In genomic region chr16:89198417-89199240, GRCh38 we compare ENCODE assay signal across 19 cellular contexts. TPM values are rescaled to one million over a fixed set of nuclear protein-coding genes. Genes with fewer than 3 reads are reported as not detected.
"Had no signal": no experiment of that assay in that cellular context is flagged by ENCODE, and none has a peak within 500 bp of the region (broad histone marks: within the 10 kb centered on the region; RNA-seq: fewer than 3 reads in every experiment).

No MANE protein-coding gene starts in this region.

- H3K4me1 ChIP-seq: prostate gland had no signal

- H3K36me3 ChIP-seq: ascending aorta, esophagus muscularis mucosa, prostate gland, upper lobe of left lung had no signal

- H3K36me3 Mint-ChIP-seq: activated naive CD8-positive, alpha-beta T cell treated with anti-CD3 and anti-CD28 coated beads, Interleukin-2, amount 10 ng/mL, durations not matched to agents 7 days and 5 days; T-cell had no signal

- H3K27ac ChIP-seq: ascending aorta, esophagus muscularis mucosa, prostate gland, VCaP had no signal

- H3K9me3 Mint-ChIP-seq: activated CD4-positive, alpha-beta memory T cell treated with anti-CD3 and anti-CD28 coated beads, Interleukin-2, amount 10 ng/mL, durations not matched to agents 7 days and 5 days; activated naive CD8-positive, alpha-beta T cell treated with anti-CD3 and anti-CD28 coated beads, Interleukin-2, amount 10 ng/mL, durations not matched to agents 7 days and 5 days; stimulated activated naive CD8-positive, alpha-beta T cell treated with anti-CD3 and anti-CD28 coated beads, Interleukin-15, Interleukin-2, amounts not matched to agents 100 ng/mL and 50 ng/mL, for 24 hours had no signal

- H3K4me3 ChIP-seq: ascending aorta, dorsolateral prefrontal cortex, esophagus muscularis mucosa, prostate gland had no signal

- H3K27ac Mint-ChIP-seq: activated CD4-positive, alpha-beta memory T cell treated with anti-CD3 and anti-CD28 coated beads, Interleukin-2, amount 10 ng/mL, durations not matched to agents 7 days and 5 days; activated CD4-positive, alpha-beta T cell treated with anti-CD3 and anti-CD28 coated beads for 36 hours; activated naive CD8-positive, alpha-beta T cell treated with anti-CD3 and anti-CD28 coated beads, Interleukin-2, amount 10 ng/mL, durations not matched to agents 7 days and 5 days; stimulated activated naive CD8-positive, alpha-beta T cell treated with anti-CD3 and anti-CD28 coated beads, Interleukin-15, Interleukin-2, amounts not matched to agents 100 ng/mL and 50 ng/mL, for 24 hours; T-cell had no signal

- DNase-seq: activated CD4-positive, alpha-beta memory T cell treated with anti-CD3 and anti-CD28 coated beads, Interleukin-2, amount 10 ng/mL, durations not matched to agents 7 days and 5 days; activated CD4-positive, alpha-beta T cell treated with anti-CD3 and anti-CD28 coated beads for 36 hours; activated CD8-positive, alpha-beta memory T cell treated with anti-CD3 and anti-CD28 coated beads, Interleukin-2, amount 50 U/mL, for 4 hours; activated naive CD8-positive, alpha-beta T cell treated with anti-CD3 and anti-CD28 coated beads, Interleukin-2, amount 10 ng/mL, durations not matched to agents 7 days and 5 days; mesendoderm; stimulated activated CD4-positive, alpha-beta T cell treated with anti-CD3 and anti-CD28 coated beads, Interleukin-4, amount 100 ng/mL, for 1 hour; stimulated activated CD8-positive, alpha-beta memory T cell treated with anti-CD3 and anti-CD28 coated beads, Interleukin-4, amount 100 ng/mL, for 48 hours; T-cell had no signal

- H3K9me3 ChIP-seq: ascending aorta, left lung, prostate gland, upper lobe of left lung had no signal

- H3K4me3 Mint-ChIP-seq: activated CD4-positive, alpha-beta memory T cell treated with anti-CD3 and anti-CD28 coated beads, Interleukin-2, amount 10 ng/mL, durations not matched to agents 7 days and 5 days; activated CD4-positive, alpha-beta T cell treated with anti-CD3 and anti-CD28 coated beads for 36 hours; activated naive CD8-positive, alpha-beta T cell treated with anti-CD3 and anti-CD28 coated beads, Interleukin-2, amount 10 ng/mL, durations not matched to agents 7 days and 5 days; stimulated activated naive CD8-positive, alpha-beta T cell treated with anti-CD3 and anti-CD28 coated beads, Interleukin-15, Interleukin-2, amounts not matched to agents 100 ng/mL and 50 ng/mL, for 24 hours had no signal

- ATAC-seq: activated CD4-positive, alpha-beta T cell treated with anti-CD3 and anti-CD28 coated beads for 36 hours; left lung; T-cell had no signal

- FAIRE-seq: bronchial epithelial cell, endometrium had no signal

RNA-seq across cellular contexts. Expression of gene SLC22A31, which starts 1.7 kb away (rescaled TPM):
- total RNA-seq: ascending aorta, temporal lobe had no signal

RNA-seq across cellular contexts. Expression of gene CDH15, which starts 27.1 kb away (rescaled TPM):
- total RNA-seq: activated CD4-positive, alpha-beta memory T cell treated with anti-CD3 and anti-CD28 coated beads, Interleukin-2, amount 10 ng/mL, durations not matched to agents 7 days and 5 days; activated CD4-positive, alpha-beta T cell treated with anti-CD3 and anti-CD28 coated beads for 36 hours; activated naive CD8-positive, alpha-beta T cell treated with anti-CD3 and anti-CD28 coated beads, Interleukin-2, amount 10 ng/mL, durations not matched to agents 7 days and 5 days; ascending aorta had no signal
